12 cellular contexts compared by ENCODE assay signal in the genomic region with DNA sequence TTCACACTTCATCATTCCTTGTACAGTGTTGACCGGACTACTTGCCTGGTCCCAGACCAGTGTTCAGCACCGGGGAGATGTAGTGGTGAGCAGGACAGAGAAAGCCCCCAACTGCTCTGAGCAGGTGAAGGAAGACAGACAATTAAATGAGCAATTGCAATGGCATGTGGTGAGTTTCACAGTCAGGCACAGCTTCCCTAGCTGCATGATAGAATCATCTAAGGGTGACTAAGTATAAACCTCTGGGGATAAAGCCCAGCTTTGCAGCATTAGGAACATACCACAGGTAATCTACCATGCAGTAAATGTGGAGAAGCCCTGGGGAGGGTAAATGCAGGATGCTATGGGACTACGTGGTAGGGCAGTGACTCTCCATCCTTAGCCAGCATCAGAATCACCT. TPM values are rescaled to one million over a fixed set of nuclear protein-coding genes. Genes with fewer than 3 reads are reported as not detected.
DNase-seq lines count a peak whose midpoint lies in the region; ATAC-seq, FAIRE-seq and TF ChIP-seq lines count a peak whose summit lies in the region.
"Had no signal": no experiment of that assay in that cellular context is flagged by ENCODE, and none has a peak within 500 bp of the region (broad histone marks: within the 10 kb centered on the region; RNA-seq: fewer than 3 reads in every experiment).

No MANE protein-coding gene starts in this region.

- dilution Hi-C loops in keratinocyte (cut with MboI; ENCODE audit: extremely low pct_ligation_motif_present, low sequenced_read_pairs) = no loop called here

- H3K4me1 ChIP-seq in ACC112 (ENCODE audit: control insufficient read depth, insufficient read depth, low read length, unreplicated experiment) (peaks cover 35% of the 10 kb centered on the region), keratinocyte (ENCODE audit: control insufficient read depth, extremely low read depth, insufficient read depth, low read length) (peaks cover 26% of the 10 kb centered on the region)

- H3K36me3 ChIP-seq in ACC112 (ENCODE audit: insufficient read depth, low read length) (no peaks in the 10 kb centered on the region), keratinocyte (ENCODE audit: control insufficient read depth in 2 of 2, extremely low read depth in 1 of 2, insufficient read depth in 2 of 2, low read length in 2 of 2) (no peaks in the 10 kb centered on the region), H7 (replicated peaks; ENCODE audit: control insufficient read depth, insufficient read depth, low read length) (no peaks in the 10 kb centered on the region)
- H3K36me3 ChIP-seq: tibial artery had no signal

- no peaks in the 10 kb centered on the region for H3K9me3 ChIP-seq in keratinocyte (ENCODE audit: control insufficient read depth, low read depth, low read length)
- H3K9me3 ChIP-seq: tibial artery had no signal

- peak; percentile 36 for DNase-seq in HK-2 (ENCODE audit: unreplicated experiment)
- peak; percentile 63 for DNase-seq in amniotic epithelial cell (ENCODE audit: low read depth)
- no peak for DNase-seq in keratinocyte (ENCODE audit: low read depth, low spot score)
- DNase-seq in medulla oblongata (ENCODE audit: extremely low spot score) = no peak
- DNase-seq in posterior vena cava (ENCODE audit: low spot score) = no peak
- no peak for DNase-seq in H7
- DNase-seq: activated CD4-positive, alpha-beta T cell treated with anti-CD3 and anti-CD28 coated beads for 4 hours; NCI-H1092; T-helper 1 cell; tibial artery had no signal

- no peak overlapping the region for H3K4me2 ChIP-seq in keratinocyte (ENCODE audit: control insufficient read depth, extremely low read depth, insufficient read depth, low read depth, low read length)

- no peak for ATAC-seq in HG02763 (IDR thresholded peaks at IDR 0.05; ENCODE audit: unreplicated experiment)

- intact Hi-C loops in posterior vena cava (cut with DNase I) = loop anchor here (2.0 to 10.0 kb wide), 3 partner anchors 47 to 61 kb away; a partner anchor contains a TSS

- no peaks in the 10 kb centered on the region for H4K20me1 ChIP-seq in keratinocyte (ENCODE audit: control insufficient read depth, extremely low read depth, insufficient read depth, low read length)

- H3K9me1 ChIP-seq in keratinocyte (ENCODE audit: control insufficient read depth, extremely low read depth, insufficient read depth, low read length) = peaks cover 4% of the 10 kb centered on the region

- H3K27ac ChIP-seq in ACC112 (ENCODE audit: low read depth, low read length) (peak overlapping the region; percentile 7), keratinocyte (ENCODE audit: control insufficient read depth, insufficient read depth, low read length) (no peak overlapping the region)

- no peaks in the 10 kb centered on the region for H3K27me3 ChIP-seq in ACC112 (ENCODE audit: insufficient read depth, low read length)
- no peaks in the 10 kb centered on the region for H3K27me3 ChIP-seq in keratinocyte (ENCODE audit: control insufficient read depth, extremely low read depth, insufficient read depth, low read length)
- no peaks in the 10 kb centered on the region for H3K27me3 ChIP-seq in H7 (ENCODE audit: control insufficient read depth, insufficient read depth, low read length)
- H3K27me3 ChIP-seq: tibial artery had no signal

- TF ChIP-seq CTCF in keratinocyte (optimal IDR thresholded peaks at IDR 0.05 in 1 of 3, IDR thresholded peaks at IDR 0.05 in 1 of 3, conservative IDR thresholded peaks at IDR 0.05 in 1 of 3; ENCODE audit: extremely low read depth in 1 of 3, insufficient read depth in 2 of 3, low read length in 3 of 3) = no peak

- H3K9ac ChIP-seq in keratinocyte (ENCODE audit: control insufficient read depth, extremely low read depth, insufficient read depth, low read length) = no peak overlapping the region

- peak; percentile 93 for FAIRE-seq in keratinocyte (lab: Jason Lieb, UNC)

- H3K79me2 ChIP-seq in ACC112 (ENCODE audit: control insufficient read depth, insufficient read depth, low read length, unreplicated experiment) (no peaks in the 10 kb centered on the region), keratinocyte (ENCODE audit: control insufficient read depth, insufficient read depth, low read length) (no peaks in the 10 kb centered on the region)

- H3K4me3 ChIP-seq in ACC112 (ENCODE audit: low read depth, low read length) = peak overlapping the region; percentile 25; the same call in 1 of the 2 replicates
- no peak overlapping the region for H3K4me3 ChIP-seq in keratinocyte (ENCODE audit: control insufficient read depth in 2 of 3, extremely low read depth in 1 of 3, insufficient read depth in 2 of 3, low read depth in 1 of 3, low read length in 3 of 3)
- H3K4me3 ChIP-seq in H7 (ENCODE audit: insufficient read depth, low read depth, low read length) = no peak overlapping the region
- H3K4me3 ChIP-seq: tibial artery had no signal

- H2AFZ ChIP-seq in ACC112 (ENCODE audit: low read length, unreplicated experiment) = no peak overlapping the region
- no peak overlapping the region for H2AFZ ChIP-seq in keratinocyte (ENCODE audit: control insufficient read depth, low read length)

RNA-seq across cellular contexts. Expression of a gene that starts 47.8 kb away (rescaled TPM):
- 8.3 to 23.1 TPM (median 21.3 TPM) in 3 replicates for polyA plus RNA-seq in keratinocyte
- polyA plus RNA-seq in keratinocyte (2011; ENCODE audit: low read depth) = 28.9 TPM
- polyA plus RNA-seq in keratinocyte (2011; cell fraction: cytosol; rRNA removed) = 15.5 and 16.4 TPM in 2 replicates
- 9.6 and 15.8 TPM in 2 replicates for polyA plus RNA-seq in keratinocyte (2011; cell fraction: nucleus; rRNA removed)
- polyA plus RNA-seq in keratinocyte (2012; ENCODE audit: low replicate concordance) = 26.2 and 44.6 TPM in 2 replicates
- 3.3 to 10.9 TPM (median 5.1 TPM) in 3 replicates for polyA minus RNA-seq in keratinocyte
- polyA minus RNA-seq in keratinocyte (2011; cell fraction: cytosol; rRNA and poly(A)+ RNA removed) = 14.8 TPM
- polyA minus RNA-seq in keratinocyte (2011; cell fraction: nucleus; rRNA and poly(A)+ RNA removed) = 10.2 and 13.8 TPM in 2 replicates
- total RNA-seq in posterior vena cava = 10 to 100 TPM; 30.2 to 31.4 TPM
- 26.1 and 29.7 TPM in 2 replicates for total RNA-seq in H7 (2014; rRNA removed; shearing (Covaris generic))

Comparison
In these comparisons a context has a peak if more than half of its experiments do, and no peak if none do; other contexts are left out.
1. DNase-seq: peak in HK-2 (single experiment) and amniotic epithelial cell (single experiment); none in keratinocyte (single experiment), medulla oblongata (single experiment), posterior vena cava (single experiment) and H7 (single experiment).